29 cellular contexts compared by ENCODE assay signal in the genomic region with DNA sequence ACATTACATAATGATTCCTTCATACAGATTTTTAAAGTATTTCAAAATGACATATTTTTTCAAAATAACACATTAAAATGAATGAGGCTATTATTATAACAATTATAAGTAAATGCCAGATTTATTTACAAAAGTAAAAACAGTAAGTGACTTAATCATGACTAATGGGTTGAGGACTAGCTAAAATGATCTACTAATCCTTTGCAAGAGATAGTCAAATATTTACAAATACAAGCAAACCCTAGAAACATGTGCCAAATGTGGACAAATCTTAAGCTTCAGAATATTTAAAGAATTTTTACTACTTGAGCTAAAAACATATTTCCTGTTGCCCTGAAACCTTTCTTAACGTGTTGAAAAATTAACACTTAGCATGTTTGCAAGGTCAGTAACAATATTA.
DNase-seq lines count a peak whose midpoint lies in the region; ATAC-seq and TF ChIP-seq lines count a peak whose summit lies in the region.
"Had no signal": no experiment of that assay in that cellular context is flagged by ENCODE, and none has a peak within 500 bp of the region (broad histone marks: within the 10 kb centered on the region; RNA-seq: fewer than 3 reads in every experiment).

No MANE protein-coding gene starts in this region.

- H3K27ac ChIP-seq in Panc1 (ENCODE audit: low read length): no peak overlapping the region
- no peak overlapping the region for H3K27ac ChIP-seq in SJCRH30
- H3K27ac ChIP-seq: testis, WERI-Rb-1 had no signal

- CTCF ChIA-PET in Panc1 (lab: Charles Lee): no interaction called here

- POLR2A ChIA-PET in Panc1 (lab: Charles Lee): no interaction called here

- BruUV-seq in Panc1 (replicated peaks; lab: Mats Ljungman, UMichigan): no TSS peak

- no peak for ATAC-seq in Panc1
- no peak for ATAC-seq in HG02884 (IDR thresholded peaks at IDR 0.05; ENCODE audit: unreplicated experiment)
- ATAC-seq in HG02870 (IDR thresholded peaks at IDR 0.05; ENCODE audit: unreplicated experiment): no peak
- ATAC-seq: activated naive CD8-positive, alpha-beta T cell treated with anti-CD3 and anti-CD28 coated beads, Interleukin-2, amount 50 U/mL, for 24 hours; activated T-cell treated with anti-CD3 and anti-CD28 coated beads, Interleukin-2, amount 50 U/mL, for 4 hours; sciatic nerve had no signal

- H3K4me3 ChIP-seq in Panc1 (ENCODE audit: low read depth in 2 of 2, low read length in 2 of 2): no peak overlapping the region
- H3K4me3 ChIP-seq in foreskin fibroblast (ENCODE audit: low read depth in 1 of 2, low read length in 2 of 2): no peak overlapping the region
- no peak overlapping the region for H3K4me3 ChIP-seq in SJCRH30
- H3K4me3 ChIP-seq: testis had no signal

- H3K27me3 ChIP-seq in Panc1 (ENCODE audit: control insufficient read depth, insufficient read depth, low read length) (no peaks in the 10 kb centered on the region), SJCRH30 (no peaks in the 10 kb centered on the region)
- H3K27me3 ChIP-seq: dorsolateral prefrontal cortex, testis had no signal

- no peaks in the 10 kb centered on the region for H3K36me3 ChIP-seq in Panc1 (ENCODE audit: control insufficient read depth, insufficient read depth, low read length)
- H3K36me3 ChIP-seq in SJCRH30: no peaks in the 10 kb centered on the region

- H3K4me1 ChIP-seq in Panc1 (ENCODE audit: control insufficient read depth, insufficient read depth, low read length): no peaks in the 10 kb centered on the region
- H3K4me1 ChIP-seq in SJCRH30: no peaks in the 10 kb centered on the region
- H3K4me1 ChIP-seq: testis had no signal

- TF ChIP-seq CTCF in Panc1 (IDR thresholded peaks at IDR 0.05): no peak
- TF ChIP-seq CTCF in foreskin fibroblast (IDR thresholded peaks at IDR 0.05; ENCODE audit: low read depth, low read length): no peak

- in situ Hi-C loops in Panc1 (cut with HindIII; ENCODE audit: low pct_unique_long_range_greater_than_20kb, low sequenced_read_pairs): no loop called here

- intact Hi-C loops in Panc1 (cut with micrococcal nuclease; ENCODE audit: unreplicated experiment): no loop called here

- peak; percentile 21 for DNase-seq in EL
- peak; percentile 10 for DNase-seq in Panc1 (ENCODE audit: low read depth, low spot score)
- DNase-seq in foreskin fibroblast: peak; percentile 6 to 10
- DNase-seq in renal cortical epithelial cell (ENCODE audit: low read depth): peak; percentile 41
- no peak for DNase-seq in Ammon's horn (ENCODE audit: low spot score)
- DNase-seq in SJCRH30: no peak
- DNase-seq: activated CD4-positive, alpha-beta T cell treated with anti-CD3 and anti-CD28 coated beads, Interleukin-2, amount 10 ng/mL, durations not matched to agents 24 days and 14 days; activated gamma-delta T cell treated with Interleukin-2 at 50 U/mL for 16 hours; activated naive CD8-positive, alpha-beta T cell treated with anti-CD3 and anti-CD28 coated beads, Interleukin-2, amount 50 U/mL, for 24 hours; activated T-cell treated with anti-CD3 and anti-CD28 coated beads, Interleukin-2, amount 50 U/mL, for 4 hours; CD4-positive, alpha-beta memory T cell; cerebellar nuclear complex; DMS153; dorsolateral prefrontal cortex; Kasumi-1; kidney; NCI-H146; NCI-H2171; NCI-H524 treated with DMSO at 0.1 percent for 48 hours; posterior cingulate gyrus; SIG-M5; stimulated activated CD4-positive, alpha-beta T cell treated with anti-CD3 and anti-CD28 coated beads, Interleukin-15, amount 100 ng/mL, for 24 hours; stimulated activated naive CD4-positive, alpha-beta T cell treated with Interleukin-2 at 50 U/mL for 16 hours; T1000; testis; WERI-Rb-1 had no signal

- H3K9me3 ChIP-seq in Panc1 (ENCODE audit: control insufficient read depth, insufficient read depth, low read depth, low read length): no peaks in the 10 kb centered on the region
- no peaks in the 10 kb centered on the region for H3K9me3 ChIP-seq in SJCRH30 (replicated peaks)
- H3K9me3 ChIP-seq: testis had no signal

Comparison
In these comparisons a context has a peak if more than half of its experiments do, and no peak if none do; other contexts are left out.
1. DNase-seq: peak in EL (single experiment), Panc1 (single experiment), foreskin fibroblast (2 of 2) and renal cortical epithelial cell (single experiment); none in Ammon's horn (single experiment) and SJCRH30 (0 of 2).